In genomic region chr4:23861897-23862296, GRCh38 we compare ENCODE assay signal across 31 cellular contexts. TPM values are rescaled to one million over a fixed set of nuclear protein-coding genes. Genes with fewer than 3 reads are reported as not detected.
"Had no signal": no experiment of that assay in that cellular context is flagged by ENCODE, and none has a peak within 500 bp of the region (broad histone marks: within the 10 kb centered on the region; RNA-seq: fewer than 3 reads in every experiment).

No MANE protein-coding gene starts in this region.

- H3K9me3 ChIP-seq: ascending aorta, breast epithelium had no signal

- H3K27ac Mint-ChIP-seq: activated B cell treated with CpG ODN at 0.5 μM for 24 hours; activated CD8-positive, alpha-beta T cell treated with anti-CD3 and anti-CD28 coated beads for 36 hours; activated naive CD4-positive, alpha-beta T cell treated with anti-CD3 and anti-CD28 coated beads for 36 hours; activated naive CD4-positive, alpha-beta T cell treated with anti-CD3 and anti-CD28 coated beads, Interleukin-2, amount 50 U/mL, for 24 hours; activated naive CD8-positive, alpha-beta T cell treated with anti-CD3 and anti-CD28 coated beads for 36 hours; activated T-helper 1 cell treated with anti-CD3 and anti-CD28 coated beads, Interleukin-12 subunit alpha, Interleukin-12 subunit beta, Interleukin-2, Interleukin-4 antibody, amounts not matched to agents 30 ng/mL and 10 ng/mL and 1 ng/mL, durations not matched to agents 14 hours and 24 hours and 36 hours; activated T-helper 2 cell treated with anti-CD3 and anti-CD28 coated beads, Interferon-gamma antibody, Interleukin-2, Interleukin-4, amounts not matched to agents 10 μg/mL and 5 μg/mL and 100 μg/mL, durations not matched to agents 14 hours and 24 hours and 36 hours; brain; dendritic cell treated with granulocyte-macrophage colony-stimulating factor and Interleukin-4, amounts not matched to agents 40 ng/mL and 50 ng/mL, for 4 days; endodermal cell; T-helper 17 cell; T-helper 2 cell treated with Interferon-gamma antibody and Interleukin-4, amounts not matched to agents 5 μg/mL and 100 μg/mL, for 36 hours had no signal

- H3K27me3 Mint-ChIP-seq: activated B cell treated with CpG ODN at 0.5 μM for 24 hours; activated CD8-positive, alpha-beta T cell treated with anti-CD3 and anti-CD28 coated beads for 36 hours; activated naive CD4-positive, alpha-beta T cell treated with anti-CD3 and anti-CD28 coated beads, Interleukin-2, amount 50 U/mL, for 24 hours; activated naive CD8-positive, alpha-beta T cell treated with anti-CD3 and anti-CD28 coated beads for 36 hours; brain; central memory CD8-positive, alpha-beta T cell; dendritic cell treated with granulocyte-macrophage colony-stimulating factor and Interleukin-4, amounts not matched to agents 40 ng/mL and 50 ng/mL, for 4 days; T-helper 17 cell had no signal

- H3K4me1 ChIP-seq: ascending aorta, breast epithelium had no signal

- H3K27me3 ChIP-seq: ascending aorta, breast epithelium, dorsolateral prefrontal cortex had no signal

- H3K4me3 ChIP-seq: ascending aorta, breast epithelium, coronary artery, dorsolateral prefrontal cortex had no signal

- H3K4me1 Mint-ChIP-seq: activated B cell treated with CpG ODN at 0.5 μM for 24 hours; activated naive CD4-positive, alpha-beta T cell treated with anti-CD3 and anti-CD28 coated beads, Interleukin-2, amount 50 U/mL, for 24 hours; activated naive CD8-positive, alpha-beta T cell treated with anti-CD3 and anti-CD28 coated beads for 36 hours; central memory CD8-positive, alpha-beta T cell; T-helper 17 cell had no signal

- H3K27ac ChIP-seq: ascending aorta, breast epithelium, coronary artery, dorsolateral prefrontal cortex, WERI-Rb-1 had no signal

- H3K4me3 Mint-ChIP-seq: activated B cell treated with CpG ODN at 0.5 μM for 24 hours; activated CD8-positive, alpha-beta T cell treated with anti-CD3 and anti-CD28 coated beads for 36 hours; activated naive CD4-positive, alpha-beta T cell treated with anti-CD3 and anti-CD28 coated beads for 36 hours; activated naive CD4-positive, alpha-beta T cell treated with anti-CD3 and anti-CD28 coated beads, Interleukin-2, amount 50 U/mL, for 24 hours; activated naive CD8-positive, alpha-beta T cell treated with anti-CD3 and anti-CD28 coated beads for 36 hours; activated T-helper 1 cell treated with anti-CD3 and anti-CD28 coated beads, Interleukin-12 subunit alpha, Interleukin-12 subunit beta, Interleukin-2, Interleukin-4 antibody, amounts not matched to agents 30 ng/mL and 10 ng/mL and 1 ng/mL, durations not matched to agents 14 hours and 24 hours and 36 hours; brain; central memory CD8-positive, alpha-beta T cell; dendritic cell treated with granulocyte-macrophage colony-stimulating factor and Interleukin-4, amounts not matched to agents 40 ng/mL and 50 ng/mL, for 4 days; endodermal cell; T-helper 17 cell; T-helper 2 cell treated with Interferon-gamma antibody and Interleukin-4, amounts not matched to agents 5 μg/mL and 100 μg/mL, for 36 hours had no signal

- H3K9me3 Mint-ChIP-seq: activated B cell treated with CpG ODN at 0.5 μM for 24 hours; activated CD8-positive, alpha-beta T cell treated with anti-CD3 and anti-CD28 coated beads for 36 hours; activated naive CD4-positive, alpha-beta T cell treated with anti-CD3 and anti-CD28 coated beads for 36 hours; activated naive CD4-positive, alpha-beta T cell treated with anti-CD3 and anti-CD28 coated beads, Interleukin-2, amount 50 U/mL, for 24 hours; activated T-helper 1 cell treated with anti-CD3 and anti-CD28 coated beads, Interleukin-12 subunit alpha, Interleukin-12 subunit beta, Interleukin-2, Interleukin-4 antibody, amounts not matched to agents 30 ng/mL and 10 ng/mL and 1 ng/mL, durations not matched to agents 14 hours and 24 hours and 36 hours; activated T-helper 2 cell treated with anti-CD3 and anti-CD28 coated beads, Interferon-gamma antibody, Interleukin-2, Interleukin-4, amounts not matched to agents 10 μg/mL and 5 μg/mL and 100 μg/mL, durations not matched to agents 14 hours and 24 hours and 36 hours; brain; dendritic cell treated with granulocyte-macrophage colony-stimulating factor and Interleukin-4, amounts not matched to agents 40 ng/mL and 50 ng/mL, for 4 days; T-helper 2 cell treated with Interferon-gamma antibody and Interleukin-4, amounts not matched to agents 5 μg/mL and 100 μg/mL, for 36 hours had no signal

- DNase-seq: activated B cell treated with CpG ODN at 0.5 μM for 24 hours; activated CD4-positive, alpha-beta T cell treated with anti-CD3 and anti-CD28 coated beads for 48 hours; activated CD4-positive, alpha-beta T cell treated with anti-CD3 and anti-CD28 coated beads, Interleukin-2, amount 50 U/mL, for 1 hour; activated CD4-positive, alpha-beta T cell treated with anti-CD3 and anti-CD28 coated beads, Interleukin-2, amount 50 U/mL, for 48 hours; activated CD8-positive, alpha-beta memory T cell treated with anti-CD3 and anti-CD28 coated beads for 24 hours; activated CD8-positive, alpha-beta T cell treated with anti-CD3 and anti-CD28 coated beads for 36 hours; activated effector memory CD4-positive, alpha-beta T cell treated with anti-CD3 and anti-CD28 coated beads, Interleukin-2, amount 50 U/mL, for 16 hours; activated naive CD4-positive, alpha-beta T cell treated with anti-CD3 and anti-CD28 coated beads for 36 hours; activated naive CD8-positive, alpha-beta T cell treated with anti-CD3 and anti-CD28 coated beads for 36 hours; activated T-cell treated with anti-CD3 and anti-CD28 coated beads, Interleukin-2, amount 50 U/mL, for 48 hours; dorsolateral prefrontal cortex; effector memory CD4-positive, alpha-beta T cell; endodermal cell; foreskin fibroblast; glutamatergic neuron; T-helper 1 cell; T-helper 17 cell; T1000; WERI-Rb-1 had no signal

- H3K36me3 Mint-ChIP-seq: activated naive CD4-positive, alpha-beta T cell treated with anti-CD3 and anti-CD28 coated beads, Interleukin-2, amount 50 U/mL, for 24 hours; activated naive CD8-positive, alpha-beta T cell treated with anti-CD3 and anti-CD28 coated beads for 36 hours; brain had no signal

- H3K36me3 ChIP-seq: ascending aorta, breast epithelium, WERI-Rb-1 had no signal

- ATAC-seq: activated CD4-positive, CD25-positive, alpha-beta regulatory T cell treated with anti-CD3 and anti-CD28 coated beads, Interleukin-2, amount 50 U/mL, for 24 hours; activated CD8-positive, alpha-beta T cell treated with anti-CD3 and anti-CD28 coated beads for 36 hours; esophagus mucosa; T-helper 17 cell had no signal

RNA-seq across cellular contexts. Expression of gene PPARGC1A, which starts 27.9 kb away (rescaled TPM):
- total RNA-seq: activated B cell treated with CpG ODN at 0.5 μM for 24 hours; activated CD8-positive, alpha-beta T cell treated with anti-CD3 and anti-CD28 coated beads for 36 hours; activated naive CD4-positive, alpha-beta T cell treated with anti-CD3 and anti-CD28 coated beads for 36 hours; activated naive CD8-positive, alpha-beta T cell treated with anti-CD3 and anti-CD28 coated beads for 36 hours; activated T-helper 1 cell treated with anti-CD3 and anti-CD28 coated beads, Interleukin-12 subunit alpha, Interleukin-12 subunit beta, Interleukin-2, Interleukin-4 antibody, amounts not matched to agents 30 ng/mL and 10 ng/mL and 1 ng/mL, durations not matched to agents 14 hours and 24 hours and 36 hours; activated T-helper 2 cell treated with anti-CD3 and anti-CD28 coated beads, Interferon-gamma antibody, Interleukin-2, Interleukin-4, amounts not matched to agents 10 μg/mL and 5 μg/mL and 100 μg/mL, durations not matched to agents 14 hours and 24 hours and 36 hours; T-helper 17 cell had no signal
